Comparison of ENCODE assay signal across 8 cellular contexts in the genomic region with DNA sequence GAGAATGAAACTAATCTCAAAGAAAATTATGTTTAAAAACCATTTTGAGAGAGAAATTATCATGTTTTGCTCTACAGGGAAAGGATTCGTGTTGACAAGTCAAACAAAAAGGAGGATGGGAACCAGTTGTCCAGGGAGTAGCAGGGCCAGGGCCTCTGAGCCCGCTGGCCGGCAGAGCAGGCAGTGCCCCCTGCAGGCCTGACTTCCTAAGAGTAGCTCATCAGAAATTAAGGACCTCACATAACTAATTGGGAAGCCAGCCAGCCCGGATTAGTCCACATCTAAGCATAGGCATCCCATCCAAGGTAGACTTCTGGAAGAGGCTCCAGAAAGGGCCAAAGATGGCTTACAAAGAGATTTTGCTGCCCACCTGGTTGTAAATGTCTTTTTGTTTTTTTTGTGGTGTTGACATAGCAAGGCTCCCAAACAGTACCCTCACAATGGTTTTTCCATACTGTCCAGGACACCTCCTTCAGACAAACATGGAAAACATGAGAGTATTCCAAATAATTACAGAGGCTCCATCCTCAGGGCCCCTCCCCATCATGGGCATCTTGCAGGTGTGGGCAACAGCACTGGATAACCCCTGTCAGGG.
A peak's percentile ranks its signal among the peaks of the same experiment; 100 is the strongest.
DNase-seq lines count a peak whose midpoint lies in the region; ATAC-seq and TF ChIP-seq lines count a peak whose summit lies in the region.

No MANE protein-coding gene starts in this region.

- H3K4me1 ChIP-seq in A673 (ENCODE audit: insufficient read depth, low read length, poor library complexity, severe bottlenecking) (no peaks in the 10 kb centered on the region), osteoblast (ENCODE audit: insufficient read depth, low read length) (peaks cover 22% of the 10 kb centered on the region)

- ATAC-seq in HG02759 (IDR thresholded peaks at IDR 0.05; ENCODE audit: unreplicated experiment) (no peak), GM18907 (IDR thresholded peaks at IDR 0.05; ENCODE audit: unreplicated experiment) (no peak)

- H3K27me3 ChIP-seq in A673 (replicated peaks; ENCODE audit: insufficient read depth, low read depth, low read length, poor library complexity) (no peaks in the 10 kb centered on the region), osteoblast (ENCODE audit: insufficient read depth, low read length) (no peaks in the 10 kb centered on the region)

- H3K36me3 ChIP-seq in A673 (ENCODE audit: insufficient read depth, low read length, poor library complexity, severe bottlenecking) (no peaks in the 10 kb centered on the region), osteoblast (ENCODE audit: insufficient read depth, low read length) (no peaks in the 10 kb centered on the region)

- H3K4me3 ChIP-seq in A673 (ENCODE audit: low read depth, low read length, poor library complexity, severe bottlenecking) (no peak overlapping the region), fibroblast of villous mesenchyme (ENCODE audit: low read depth, low read length) (no peak overlapping the region), osteoblast (ENCODE audit: insufficient read depth, low read length) (no peak overlapping the region)

- no peaks in the 10 kb centered on the region for H4K20me1 ChIP-seq in osteoblast (ENCODE audit: insufficient read depth, low read length)

- TF ChIP-seq CTCF in A673 (conservative IDR thresholded peaks at IDR 0.05; ENCODE audit: low read depth, low read length) (peak; percentile 64), GM13977 (IDR thresholded peaks at IDR 0.05; ENCODE audit: extremely low read depth, insufficient read depth, missing control alignments) (peak; percentile 61), fibroblast of villous mesenchyme (IDR thresholded peaks at IDR 0.05; ENCODE audit: insufficient read depth, low read depth, low read length) (peak; percentile 71), osteoblast (IDR thresholded peaks at IDR 0.05; ENCODE audit: extremely low read depth, low read depth, low read length) (peak; percentile 65)

- H3K9me3 ChIP-seq in A673 (ENCODE audit: low read depth, low read length, poor library complexity, severe bottlenecking) (no peaks in the 10 kb centered on the region), osteoblast (ENCODE audit: low read depth, low read length) (no peaks in the 10 kb centered on the region)

- H3K27ac ChIP-seq in A673 (ENCODE audit: low read depth, low read length, poor library complexity, severe bottlenecking) (no peak overlapping the region), osteoblast (ENCODE audit: low read depth, low read length) (no peak overlapping the region)

- no peak overlapping the region for H2AFZ ChIP-seq in osteoblast (ENCODE audit: low read length)

- CTCF ChIA-PET in A673 (lab: Charles Lee) = interaction anchor here (0.8 to 1.0 kb wide), 2 partner anchors 9 to 601 kb away, joined by 4 to 5 read pairs; no protein-coding TSS in a partner anchor

- BruUV-seq in A673 (replicated peaks; lab: Mats Ljungman, UMichigan) = no TSS peak

- intact Hi-C loops in A673 (cut with micrococcal nuclease; ENCODE audit: unreplicated experiment) = no loop called here

- no peaks in the 10 kb centered on the region for H3K79me2 ChIP-seq in osteoblast (ENCODE audit: insufficient read depth, low read length)

- in situ Hi-C loops in GM13977 (cut with MboI; ENCODE audit: low pct_unique_long_range_greater_than_20kb, low sequenced_read_pairs, unreplicated experiment) = no loop called here

- POLR2A ChIA-PET in A673 (lab: Charles Lee; ENCODE audit: low non-redundant PET) = no interaction called here

- DNase-seq in A673 (ENCODE audit: low spot score) = peak; percentile 64
- DNase-seq in GM13977 (ENCODE audit: low spot score) = peak; percentile 14
- DNase-seq in NCI-H69 (lab: John Stamatoyannopoulos, UW) = peak; percentile 5
- DNase-seq in activated CD8-positive, alpha-beta memory T cell treated with anti-CD3 and anti-CD28 coated beads, Interleukin-2, amount 50 U/mL, for 48 hours = peak; percentile 56
- peak; percentile 61 for DNase-seq in fibroblast of villous mesenchyme (ENCODE audit: low read depth)
- no peak for DNase-seq in osteoblast (ENCODE audit: insufficient read length, low spot score, missing footprints)

- no peak overlapping the region for H3K4me2 ChIP-seq in osteoblast (ENCODE audit: insufficient read depth, low read length)
